In genomic region chr1:83909687-83910086, GRCh38 we compare ENCODE assay signal across 22 cellular contexts.
"Had no signal": no experiment of that assay in that cellular context is flagged by ENCODE, and none has a peak within 500 bp of the region (broad histone marks: within the 10 kb centered on the region; RNA-seq: fewer than 3 reads in every experiment).

No MANE protein-coding gene starts in this region.

- H3K9me3 ChIP-seq: colonic mucosa, spleen, thyroid gland, upper lobe of right lung had no signal

- H3K36me3 ChIP-seq: brain microvascular endothelial cell, colonic mucosa, spleen, thyroid gland, upper lobe of right lung had no signal

- H3K9me3 Mint-ChIP-seq: activated CD4-positive, alpha-beta memory T cell treated with anti-CD3 and anti-CD28 coated beads, Interleukin-2, amount 10 ng/mL, durations not matched to agents 7 days and 5 days; activated CD4-positive, alpha-beta T cell treated with anti-CD3 and anti-CD28 coated beads, Interleukin-2, amount 10 ng/mL, durations not matched to agents 24 days and 14 days; activated naive CD4-positive, alpha-beta T cell treated with anti-CD3 and anti-CD28 coated beads, Interleukin-2, amount 10 ng/mL, durations not matched to agents 7 days and 5 days; T-cell; T-helper 2 cell treated with Interferon-gamma antibody and Interleukin-4, amounts not matched to agents 5 μg/mL and 100 μg/mL, for 36 hours had no signal

- H3K27ac ChIP-seq: brain microvascular endothelial cell, colonic mucosa, epithelial cell of prostate, neural progenitor cell, spleen, thyroid gland, upper lobe of right lung, VCaP had no signal

- H3K27me3 ChIP-seq: brain microvascular endothelial cell, colonic mucosa, neural progenitor cell, spleen, thyroid gland, upper lobe of right lung had no signal

- DNase-seq: activated CD4-positive, alpha-beta memory T cell treated with anti-CD3 and anti-CD28 coated beads, Interleukin-2, amount 10 ng/mL, durations not matched to agents 7 days and 5 days; activated CD4-positive, alpha-beta T cell treated with anti-CD3 and anti-CD28 coated beads, Interleukin-2, amount 10 ng/mL, durations not matched to agents 24 days and 14 days; activated effector memory CD4-positive, alpha-beta T cell treated with anti-CD3 and anti-CD28 coated beads, Interleukin-2, amount 50 U/mL, for 16 hours; activated naive CD4-positive, alpha-beta T cell treated with anti-CD3 and anti-CD28 coated beads, Interleukin-2, amount 10 ng/mL, durations not matched to agents 7 days and 5 days; brain microvascular endothelial cell; caudate nucleus; colonic mucosa; left ventricle myocardium superior; mammary epithelial cell; naive thymus-derived CD8-positive, alpha-beta T cell; spleen; stimulated activated CD4-positive, alpha-beta T cell treated with anti-CD3 and anti-CD28 coated beads, Interleukin-4, amount 100 ng/mL, for 4 hours; stimulated activated naive CD8-positive, alpha-beta T cell treated with anti-CD3 and anti-CD28 coated beads, Interleukin-15, Interleukin-2, amounts not matched to agents 100 U/mL and 50 U/mL, for 24 hours; T-cell; thyroid gland; upper lobe of right lung had no signal

- H3K4me1 ChIP-seq: colonic mucosa, neural progenitor cell, spleen, thyroid gland had no signal

- H3K4me1 Mint-ChIP-seq: activated CD4-positive, alpha-beta memory T cell treated with anti-CD3 and anti-CD28 coated beads, Interleukin-2, amount 10 ng/mL, durations not matched to agents 7 days and 5 days; activated CD4-positive, alpha-beta T cell treated with anti-CD3 and anti-CD28 coated beads, Interleukin-2, amount 10 ng/mL, durations not matched to agents 24 days and 14 days; activated naive CD4-positive, alpha-beta T cell treated with anti-CD3 and anti-CD28 coated beads, Interleukin-2, amount 10 ng/mL, durations not matched to agents 7 days and 5 days; naive thymus-derived CD8-positive, alpha-beta T cell; neural progenitor cell; T-cell had no signal

- ATAC-seq: activated CD4-positive, CD25-positive, alpha-beta regulatory T cell treated with anti-CD3 and anti-CD28 coated beads, Interleukin-2, amount 50 U/mL, for 24 hours; left ventricle myocardium superior; naive thymus-derived CD8-positive, alpha-beta T cell; stimulated activated naive CD8-positive, alpha-beta T cell treated with anti-CD3 and anti-CD28 coated beads, Interleukin-15, Interleukin-2, amounts not matched to agents 100 U/mL and 50 U/mL, for 24 hours; T-cell; upper lobe of right lung had no signal

- H3K4me3 Mint-ChIP-seq: activated CD4-positive, alpha-beta memory T cell treated with anti-CD3 and anti-CD28 coated beads, Interleukin-2, amount 10 ng/mL, durations not matched to agents 7 days and 5 days; activated CD4-positive, alpha-beta T cell treated with anti-CD3 and anti-CD28 coated beads, Interleukin-2, amount 10 ng/mL, durations not matched to agents 24 days and 14 days; activated naive CD4-positive, alpha-beta T cell treated with anti-CD3 and anti-CD28 coated beads, Interleukin-2, amount 10 ng/mL, durations not matched to agents 7 days and 5 days; mesothelial cell of epicardium; naive thymus-derived CD8-positive, alpha-beta T cell; neural progenitor cell; T-cell; T-helper 2 cell treated with Interferon-gamma antibody and Interleukin-4, amounts not matched to agents 5 μg/mL and 100 μg/mL, for 36 hours had no signal

- H3K27ac Mint-ChIP-seq: activated CD4-positive, alpha-beta memory T cell treated with anti-CD3 and anti-CD28 coated beads, Interleukin-2, amount 10 ng/mL, durations not matched to agents 7 days and 5 days; activated CD4-positive, alpha-beta T cell treated with anti-CD3 and anti-CD28 coated beads, Interleukin-2, amount 10 ng/mL, durations not matched to agents 24 days and 14 days; activated naive CD4-positive, alpha-beta T cell treated with anti-CD3 and anti-CD28 coated beads, Interleukin-2, amount 10 ng/mL, durations not matched to agents 7 days and 5 days; mesothelial cell of epicardium; naive thymus-derived CD8-positive, alpha-beta T cell; neural progenitor cell; T-cell; T-helper 2 cell treated with Interferon-gamma antibody and Interleukin-4, amounts not matched to agents 5 μg/mL and 100 μg/mL, for 36 hours had no signal

- H3K36me3 Mint-ChIP-seq: activated naive CD4-positive, alpha-beta T cell treated with anti-CD3 and anti-CD28 coated beads, Interleukin-2, amount 10 ng/mL, durations not matched to agents 7 days and 5 days; naive thymus-derived CD8-positive, alpha-beta T cell; T-cell had no signal

- H3K4me3 ChIP-seq: colonic mucosa, neural progenitor cell, spleen, thyroid gland, upper lobe of right lung had no signal
